1 cellular context compared by ENCODE assay signal in genomic region chr5:76083555-76084495, GRCh38.
TF ChIP-seq lines count a peak whose summit lies in the region.

No MANE protein-coding gene starts in this region.

TF ChIP-seq in GM23338, 12 proteins besides CTCF, POLR2A, EP300 and RAD21 (continued from another document):
- TF ChIP-seq ETS1 (IDR thresholded peaks at IDR 0.05), result no peak
- no peak for TF ChIP-seq ZNF331 (CRISPR knock-in tag; IDR thresholded peaks at IDR 0.05; ENCODE audit: low read depth)
- TF ChIP-seq REST (IDR thresholded peaks at IDR 0.05; ENCODE audit: unreplicated experiment), result no peak
- TF ChIP-seq EZH2 (IDR thresholded peaks at IDR 0.05; ENCODE audit: low read depth, unreplicated experiment), result peak; percentile 61
- TF ChIP-seq STAT1 (IDR thresholded peaks at IDR 0.05; ENCODE audit: unreplicated experiment), result no peak
- no peak for TF ChIP-seq JUNB (IDR thresholded peaks at IDR 0.05; ENCODE audit: unreplicated experiment)
- TF ChIP-seq NANOG (IDR thresholded peaks at IDR 0.05; ENCODE audit: borderline replicate concordance), result no peak
- peak; percentile 4 for TF ChIP-seq EZH2phosphoT487 (IDR thresholded peaks at IDR 0.05; ENCODE audit: unreplicated experiment)
